In the genomic region with DNA sequence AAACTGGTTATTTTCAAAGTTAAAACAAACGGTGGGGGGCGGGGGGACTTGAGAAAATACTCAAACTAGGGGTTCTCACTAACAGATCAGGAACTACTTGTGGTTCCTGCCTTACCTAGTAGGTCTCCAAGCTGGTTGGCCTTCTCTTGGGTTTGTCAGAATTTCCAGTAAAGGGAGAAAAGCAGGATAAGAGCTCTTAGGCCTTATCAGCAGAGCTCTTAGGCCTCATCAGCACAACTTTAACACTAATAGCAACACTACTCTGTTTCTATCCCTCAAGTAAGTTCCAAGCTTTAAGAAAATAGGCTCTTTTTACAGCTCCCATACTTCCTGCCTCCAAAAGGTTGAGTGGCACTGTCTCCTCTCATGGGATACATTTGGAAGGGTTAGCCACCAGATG, we compare ENCODE assay signal across 11 cellular contexts. TPM values are rescaled to one million over a fixed set of nuclear protein-coding genes. Genes with fewer than 3 reads are reported as not detected.
DNase-seq lines count a peak whose midpoint lies in the region; ATAC-seq and TF ChIP-seq lines count a peak whose summit lies in the region.
"Had no signal": no experiment of that assay in that cellular context is flagged by ENCODE, and none has a peak within 500 bp of the region (broad histone marks: within the 10 kb centered on the region; RNA-seq: fewer than 3 reads in every experiment).

No MANE protein-coding gene starts in this region.

- peaks cover 40% of the 10 kb centered on the region for H4K20me1 ChIP-seq in GM23338 (replicated peaks; ENCODE audit: insufficient read depth)

- H3K4me3 Mint-ChIP-seq in GM23338: no peak overlapping the region

- DNase-seq in GM23338 (ENCODE audit: low spot score): peak; percentile 7
- no peak for DNase-seq in SK-N-MC (ENCODE audit: low read depth, low spot score)
- DNase-seq in psoas muscle: no peak
- DNase-seq in NCI-H226: no peak
- no peak for DNase-seq in NCI-H524 (lab: John Stamatoyannopoulos, UW)
- DNase-seq in germinal center (ENCODE audit: low spot score): no peak
- DNase-seq: WERI-Rb-1 had no signal

- no peaks in the 10 kb centered on the region; the same call in 2 of the 3 replicates for H3K36me3 Mint-ChIP-seq in GM23338 (ENCODE audit: low read depth)

- TF ChIP-seq CTCF in GM23338 (conservative IDR thresholded peaks at IDR 0.05; ENCODE audit: low read depth in 2 of 2) (no peak), psoas muscle (IDR thresholded peaks at IDR 0.05) (no peak)

- 61 to 62% methylated on average over 2 of the region's 2 CpGs for WGBS in esophagus, 2 donors
- WGBS in psoas muscle, 3 donors: 55 to 69% (median 57%) methylated on average over 2 of the region's 2 CpGs

- no peaks in the 10 kb centered on the region; the same call in 1 of the 2 replicates for H3K9me3 ChIP-seq in SK-N-MC (ENCODE audit: low read depth, low read length)
- no peaks in the 10 kb centered on the region for H3K9me3 ChIP-seq in esophagus (ENCODE audit: control insufficient read depth in 2 of 2, insufficient read depth in 1 of 2, low read depth in 1 of 2, low read length in 1 of 2)
- no peaks in the 10 kb centered on the region for H3K9me3 ChIP-seq in psoas muscle
- H3K9me3 ChIP-seq: adrenal gland, thoracic aorta had no signal

- no peaks in the 10 kb centered on the region for H3K9me2 ChIP-seq in GM23338 (ENCODE audit: insufficient read depth)

- H3F3A ChIP-seq in GM23338 (replicated peaks; ENCODE audit: low read depth): no peaks in the 10 kb centered on the region

- no peaks in the 10 kb centered on the region for H3K9me3 Mint-ChIP-seq in GM23338

- ATAC-seq in GM23338 (no peak), psoas muscle (no peak), GM18502 (IDR thresholded peaks at IDR 0.05; ENCODE audit: poor library complexity, unreplicated experiment) (no peak)

- no peak overlapping the region for H2AFZ ChIP-seq in GM23338

- H3K9ac ChIP-seq in SK-N-MC (ENCODE audit: insufficient read length): peak overlapping the region; percentile 34

- peak overlapping the region; percentile 45; the same call in 1 of the 2 replicates for H3K27ac ChIP-seq in GM23338 (ENCODE audit: low read depth)
- peak overlapping the region; percentile 86 for H3K27ac ChIP-seq in SK-N-MC
- peak overlapping the region; percentile 27 to 31 for H3K27ac ChIP-seq in esophagus (ENCODE audit: low read depth in 2 of 2, low read length in 1 of 2)
- H3K27ac ChIP-seq in psoas muscle: peak overlapping the region; percentile 37
- H3K27ac ChIP-seq: WERI-Rb-1 had no signal

- no peak overlapping the region for H3K4me2 ChIP-seq in GM23338

- intact Hi-C loops in psoas muscle (cut with DNase I): loop anchor here in 1 of 2 donors (10.0 kb wide), 1 partner anchor 115 kb away; the partner anchor contains the start of gene MSH6

- H3K27ac Mint-ChIP-seq in GM23338: no peak overlapping the region

- no peaks in the 10 kb centered on the region for H3K27me3 ChIP-seq in GM23338 (ENCODE audit: insufficient read depth)
- H3K27me3 ChIP-seq in esophagus (ENCODE audit: control insufficient read depth in 1 of 2, insufficient read depth in 2 of 2, low read length in 2 of 2): no peaks in the 10 kb centered on the region
- no peaks in the 10 kb centered on the region for H3K27me3 ChIP-seq in psoas muscle (ENCODE audit: insufficient read depth in 3 of 3, low read length in 2 of 3)
- H3K27me3 ChIP-seq: adrenal gland had no signal

- H3K27me3 Mint-ChIP-seq in GM23338 (ENCODE audit: insufficient read depth, low read depth, poor library complexity): peaks cover 8% of the 10 kb centered on the region

- peaks cover 44% of the 10 kb centered on the region for H3K4me1 ChIP-seq in GM23338 (ENCODE audit: insufficient read depth)
- H3K4me1 ChIP-seq in esophagus (ENCODE audit: control insufficient read depth in 2 of 2, insufficient read depth in 2 of 2, low read length in 1 of 2): peaks cover 0 to 6% of the 10 kb centered on the region in 2 donors
- peaks cover 54% of the 10 kb centered on the region for H3K4me1 ChIP-seq in psoas muscle

- H3K79me2 ChIP-seq in GM23338 (replicated peaks; ENCODE audit: insufficient read depth): peaks cover 99% of the 10 kb centered on the region

- H3K4me3 ChIP-seq in GM23338 (no peak overlapping the region), SK-N-MC (peak overlapping the region; percentile 32; the same call in 1 of the 2 replicates), esophagus (ENCODE audit: low read depth in 1 of 2, low read length in 2 of 2) (no peak overlapping the region), psoas muscle (no peak overlapping the region)
- H3K4me3 ChIP-seq: adrenal gland, thoracic aorta had no signal

- peaks cover 46% of the 10 kb centered on the region for H3K4me1 Mint-ChIP-seq in GM23338

- H3K36me3 ChIP-seq in GM23338 (ENCODE audit: insufficient read depth) (no peaks in the 10 kb centered on the region), SK-N-MC (ENCODE audit: insufficient read depth, low read length) (peaks cover 22% of the 10 kb centered on the region), esophagus (ENCODE audit: control insufficient read depth in 2 of 2, insufficient read depth in 2 of 2, low read length in 1 of 2) (no peaks in the 10 kb centered on the region), psoas muscle (ENCODE audit: insufficient read depth in 1 of 2, low read depth in 1 of 2) (no peaks in the 10 kb centered on the region)
- H3K36me3 ChIP-seq: adrenal gland, thoracic aorta had no signal

TF ChIP-seq in GM23338, 12 proteins besides CTCF, POLR2A, EP300 and RAD21:
- TF ChIP-seq EZH2 (IDR thresholded peaks at IDR 0.05; ENCODE audit: low read depth, unreplicated experiment): no peak
- no peak for TF ChIP-seq NANOG (IDR thresholded peaks at IDR 0.05; ENCODE audit: borderline replicate concordance)
TF ChIP-seq in GM23338: peak in this region for 0.

RNA-seq across cellular contexts. Expression of gene FBXO11, which starts 6.4 kb away (rescaled TPM):
- 52.7 and 53.1 TPM in 2 replicates for total RNA-seq in GM23338 (2014; rRNA removed; shearing (Covaris generic))
- polyA plus RNA-seq in GM23338 (2016; fragmentation: Nextera tagmentation; extraction: Ambion mirVana) (18.8 and 21.5 TPM in 2 replicates), esophagus (10 to 100 TPM; 17.0 to 25.2 TPM), psoas muscle (10 to 100 TPM; 16.3 to 30.8 (median 21.3) TPM)
- 10 to 100 TPM; 31.0 to 39.4 (median 34.9) TPM for total RNA-seq in psoas muscle

Comparison
In these comparisons a context has a peak if more than half of its experiments do, and no peak if none do; other contexts are left out.
1. H3K27ac ChIP-seq: peak in every context shown above with its lines; median percentile 86 in SK-N-MC; 45 in GM23338; 37 in psoas muscle; 29 in esophagus.